1 cellular context compared by ENCODE assay signal in the genomic region with DNA sequence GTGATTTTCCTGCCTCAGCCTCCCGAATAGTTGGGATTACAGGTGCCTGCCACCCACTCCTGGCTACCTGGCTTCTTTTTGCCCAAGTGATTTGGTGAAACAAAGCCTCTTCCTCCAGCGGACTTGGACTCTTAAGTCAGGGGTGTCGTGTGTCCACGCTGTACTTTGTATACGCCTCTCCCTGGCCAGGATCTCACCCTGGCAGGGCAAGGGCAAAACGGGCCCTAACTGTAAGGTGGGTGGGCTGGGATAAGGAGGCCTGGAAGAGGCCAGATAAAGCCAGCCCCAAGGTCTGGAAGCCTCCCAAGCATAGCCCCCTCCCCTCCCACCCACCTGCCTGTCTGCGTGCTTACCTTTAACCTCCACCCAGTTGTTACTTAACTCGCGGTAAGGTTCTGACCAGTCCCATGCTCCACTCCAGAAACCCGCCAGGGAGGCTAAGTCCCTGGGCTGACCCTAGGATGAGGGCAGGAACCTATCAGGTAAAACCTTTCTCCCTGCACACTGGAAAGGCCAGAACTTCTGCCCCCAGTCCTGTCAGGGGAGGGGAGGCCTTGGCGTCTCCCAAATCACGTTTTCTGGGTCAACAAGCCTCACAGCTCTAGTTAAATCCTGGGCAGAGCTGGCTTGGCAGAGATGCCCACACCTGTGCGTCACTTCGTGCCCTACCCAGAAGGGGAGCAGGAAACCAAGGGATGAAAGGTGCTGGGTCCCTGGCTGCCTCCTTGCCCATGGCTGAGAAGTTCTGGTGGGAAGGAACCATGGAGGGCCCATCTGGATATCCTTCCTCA.
A peak's percentile ranks its signal among the peaks of the same experiment; 100 is the strongest.
TF ChIP-seq lines count a peak whose summit lies in the region.

No MANE protein-coding gene starts in this region.

TF ChIP-seq in GM12878, 131 proteins besides CTCF, POLR2A, EP300 and RAD21:
- TF ChIP-seq HCFC1 (IDR thresholded peaks at IDR 0.05; ENCODE audit: low read length) = no peak
- no peak for TF ChIP-seq ZSCAN29 (IDR thresholded peaks at IDR 0.05)
- no peak for TF ChIP-seq SUPT20H (IDR thresholded peaks at IDR 0.05; ENCODE audit: borderline replicate concordance, control insufficient read depth, low read depth, low read length)
- TF ChIP-seq TCF12 (IDR thresholded peaks at IDR 0.05; ENCODE audit: low read depth, low read length) = no peak
- no peak for TF ChIP-seq ZBTB11 (CRISPR knock-in tag; IDR thresholded peaks at IDR 0.05)
- TF ChIP-seq NFIC (IDR thresholded peaks at IDR 0.05; ENCODE audit: low read depth, low read length) = no peak
- no peak for TF ChIP-seq ETV6 (conservative IDR thresholded peaks at IDR 0.05 in 1 of 2, IDR thresholded peaks at IDR 0.05 in 1 of 2; ENCODE audit: borderline replicate concordance in 1 of 2, low read depth in 1 of 2)
- no peak for TF ChIP-seq JUNB (IDR thresholded peaks at IDR 0.05)
- TF ChIP-seq MYC (IDR thresholded peaks at IDR 0.05; ENCODE audit: insufficient read depth, insufficient read length, insufficient replicate concordance, low read length, severe bottlenecking) = no peak
- 0 out of 2 replicates have a peak, but pooled peaks have one; percentile 1 for TF ChIP-seq PML (IDR thresholded peaks at IDR 0.05; ENCODE audit: low read length)
- TF ChIP-seq STAT3 (IDR thresholded peaks at IDR 0.05; ENCODE audit: low read depth, low read length) = no peak
- no peak for TF ChIP-seq SUZ12 (IDR thresholded peaks at IDR 0.05; ENCODE audit: unreplicated experiment)
- no peak for TF ChIP-seq IRF5 (IDR thresholded peaks at IDR 0.05; ENCODE audit: borderline replicate concordance)
- no peak for TF ChIP-seq ZNF217 (IDR thresholded peaks at IDR 0.05)
- TF ChIP-seq RFX5 (IDR thresholded peaks at IDR 0.05; ENCODE audit: low read depth, low read length) = no peak
- TF ChIP-seq RCOR1 (conservative IDR thresholded peaks at IDR 0.05; ENCODE audit: low read depth, low read length) = no peak
- no peak for TF ChIP-seq BACH1 (IDR thresholded peaks at IDR 0.05; ENCODE audit: borderline replicate concordance)
- TF ChIP-seq ZNF274 (IDR thresholded peaks at IDR 0.05; ENCODE audit: insufficient read depth, insufficient read length) = no peak
- 0 out of 2 replicates have a peak, but pooled peaks have one; percentile 48 for TF ChIP-seq SMAD5 (IDR thresholded peaks at IDR 0.05; ENCODE audit: low read depth)
- no peak for TF ChIP-seq BRCA1 (IDR thresholded peaks at IDR 0.05; ENCODE audit: low read depth, low read length)
- TF ChIP-seq, protein P1, sequence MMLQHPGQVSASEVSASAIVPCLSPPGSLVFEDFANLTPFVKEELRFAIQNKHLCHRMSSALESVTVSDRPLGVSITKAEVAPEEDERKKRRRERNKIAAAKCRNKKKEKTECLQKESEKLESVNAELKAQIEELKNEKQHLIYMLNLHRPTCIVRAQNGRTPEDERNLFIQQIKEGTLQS (IDR thresholded peaks at IDR 0.05; ENCODE audit: borderline replicate concordance, extremely low read depth, low read depth, low read length) = no peak
- TF ChIP-seq JUND (IDR thresholded peaks at IDR 0.05; ENCODE audit: low read depth, low read length) = no peak
- TF ChIP-seq RB1 (IDR thresholded peaks at IDR 0.05; ENCODE audit: borderline replicate concordance) = no peak
- no peak for TF ChIP-seq ATF7 (IDR thresholded peaks at IDR 0.05; ENCODE audit: low read depth)
- 0 out of 3 replicates have a peak, but pooled peaks of 1 of the 2 experiments have one; percentile 4 for TF ChIP-seq EGR1 (IDR thresholded peaks at IDR 0.05; ENCODE audit: borderline replicate concordance in 1 of 2, low read depth in 2 of 2, low read length in 2 of 2)
- no peak for TF ChIP-seq SREBF1 (IDR thresholded peaks at IDR 0.05; ENCODE audit: low read length)
- TF ChIP-seq MTA3 (IDR thresholded peaks at IDR 0.05; ENCODE audit: borderline replicate concordance, low read length) = 0 out of 2 replicates have a peak, but pooled peaks have one; percentile 45
